In genomic region chr21:44331209-44331608, GRCh38 we compare ENCODE assay signal across 26 cellular contexts. TPM values are rescaled to one million over a fixed set of nuclear protein-coding genes. Genes with fewer than 3 reads are reported as not detected.
DNase-seq lines count a peak whose midpoint lies in the region; ATAC-seq, FAIRE-seq and TF ChIP-seq lines count a peak whose summit lies in the region.
"Had no signal": no experiment of that assay in that cellular context is flagged by ENCODE, and none has a peak within 500 bp of the region (broad histone marks: within the 10 kb centered on the region; RNA-seq: fewer than 3 reads in every experiment).

No MANE protein-coding gene starts in this region.

- H3K9me3 ChIP-seq in BLaER1: no peaks in the 10 kb centered on the region
- no peaks in the 10 kb centered on the region for H3K9me3 ChIP-seq in GM12878 (replicated peaks; ENCODE audit: control insufficient read depth, insufficient read depth, low read length)
- H3K9me3 ChIP-seq in HepG2 (ENCODE audit: low read length): no peaks in the 10 kb centered on the region
- no peaks in the 10 kb centered on the region for H3K9me3 ChIP-seq in gastrocnemius medialis
- H3K9me3 ChIP-seq: SK-N-SH had no signal

- H3K4me1 Mint-ChIP-seq in T-cell: no peaks in the 10 kb centered on the region
- H3K4me1 Mint-ChIP-seq: B cell had no signal

- H3K27me3 Mint-ChIP-seq in T-cell: no peaks in the 10 kb centered on the region
- H3K27me3 Mint-ChIP-seq: B cell had no signal

- RAD21 ChIA-PET in GM12878 (lab: Charles Lee; ENCODE audit: unreplicated experiment): no interaction called here

- H3K79me2 ChIP-seq in GM12878 (ENCODE audit: control insufficient read depth, insufficient read depth, low read length) (no peaks in the 10 kb centered on the region), HepG2 (ENCODE audit: insufficient read depth, low read length) (no peaks in the 10 kb centered on the region)

- H3K4me3 Mint-ChIP-seq in T-cell: no peak overlapping the region
- H3K4me3 Mint-ChIP-seq: B cell had no signal

- CTCF ChIA-PET in GM12878 (lab: Yijun Ruan, JAX) (no interaction called here), HepG2 (lab: Yijun Ruan, JAX; ENCODE audit: low intra/inter-chr PET ratio, low total read pairs) (no interaction called here), T-cell (lab: Charles Lee) (no interaction called here)

- no peaks in the 10 kb centered on the region for H3K9me3 Mint-ChIP-seq in T-cell

- no peak overlapping the region for H2AFZ ChIP-seq in GM12878 (ENCODE audit: control insufficient read depth, low read depth, low read length)
- H2AFZ ChIP-seq in HepG2 (ENCODE audit: low read length): no peak overlapping the region

- H3K4me2 ChIP-seq in BLaER1: peak overlapping the region; percentile 91; the same call in 1 of the 2 replicates
- H3K4me2 ChIP-seq in GM12878 (ENCODE audit: control insufficient read depth, insufficient read depth): no peak overlapping the region
- no peak overlapping the region for H3K4me2 ChIP-seq in HepG2 (ENCODE audit: low read depth, low read length)
- H3K4me2 ChIP-seq: SK-N-SH had no signal

- no TSS peak for BruUV-seq in GM12878 (replicated peaks; lab: Mats Ljungman, UMichigan)
- no TSS peak for BruUV-seq in HepG2 (replicated peaks; lab: Mats Ljungman, UMichigan)

- POLR2A ChIA-PET in GM12878 (lab: Charles Lee): interaction anchor here (0.5 kb wide), 1 partner anchor 173 kb away, joined by 3 read pairs; no protein-coding TSS in a partner anchor
- POLR2A ChIA-PET in HepG2 (lab: Yijun Ruan, JAX): no interaction called here
- POLR2A ChIA-PET in T-cell (lab: Charles Lee): no interaction called here

- H3K9ac ChIP-seq in BLaER1 (no peak overlapping the region), GM12878 (ENCODE audit: control insufficient read depth, insufficient read depth, low read length) (no peak overlapping the region), HepG2 (ENCODE audit: insufficient read depth, low read depth, low read length) (no peak overlapping the region)
- H3K9ac ChIP-seq: SK-N-SH had no signal

- ATAC-seq in GM12878: no peak
- ATAC-seq in HepG2: no peak; the same call in 2 of the 3 replicates
- no peak for ATAC-seq in T-cell (replicated peaks in 1 of 4)
- ATAC-seq in gastrocnemius medialis: no peak
- ATAC-seq: HCT116, PC-3 had no signal

- 0 out of 2 replicates have a peak overlapping the region, but pooled peaks have one; percentile 35 for H3K27ac ChIP-seq in BLaER1
- H3K27ac ChIP-seq in GM12878 (ENCODE audit: control insufficient read depth, insufficient read depth): no peak overlapping the region
- no peak overlapping the region for H3K27ac ChIP-seq in HepG2 (ENCODE audit: extremely low read length, insufficient read depth, low read length)
- no peak overlapping the region for H3K27ac ChIP-seq in gastrocnemius medialis
- H3K27ac ChIP-seq: 22Rv1, HL-60 had no signal

- TF ChIP-seq RAD21 in GM12878 (IDR thresholded peaks at IDR 0.05; ENCODE audit: insufficient read depth, low read depth, low read length) (no peak), HepG2 (CRISPR knock-in tag; IDR thresholded peaks at IDR 0.05) (no peak)

- DNase-seq in DMS 273 (lab: John Stamatoyannopoulos, UW; ENCODE audit: unreplicated experiment): peak; percentile 47
- DNase-seq in DMS 273 treated with DMSO at 0.1 percent for 48 hours (lab: John Stamatoyannopoulos, UW): no peak
- DNase-seq in GM12878 (ENCODE audit: low read depth, low spot score): no peak
- no peak for DNase-seq in HepG2 (ENCODE audit: low spot score)
- no peak for DNase-seq in T-cell
- DNase-seq in gastrocnemius medialis: no peak
- no peak for DNase-seq in posterior cingulate gyrus
- DNase-seq: KBM-7; MV-4-11; NCI-H1105; NCI-H146; NCI-H2029; NCI-H526; NK-92 treated with Interleukin-12 subunit alpha and Interleukin-12 subunit beta, amount 100 ng/mL, for 24 hours; PC-3; SK-N-SH had no signal

- intact Hi-C loops in GM12878 (cut with micrococcal nuclease; ENCODE audit: unreplicated experiment): no loop called here
- intact Hi-C loops in HepG2 (cut with micrococcal nuclease; ENCODE audit: unreplicated experiment): no loop called here
- intact Hi-C loops in gastrocnemius medialis (cut with DNase I; ENCODE audit: low total_unique reads): loop anchor here (10.0 kb wide), 2 partner anchors 804 to 1994 kb away; partner anchors contain the start of genes C21orf58 and PCNT
- intact Hi-C loops in posterior cingulate gyrus (cut with DNase I): no loop called here

- in situ Hi-C loops in GM12878 (cut with MboI) (no loop called here), HepG2 (cut with HindIII; ENCODE audit: extremely low pct_ligation_motif_present, low pct_unique_long_range_greater_than_20kb) (no loop called here), gastrocnemius medialis (cut with MboI; ENCODE audit: low sequenced_read_pairs in 4 of 4) (loop anchor here in 1 of 4 donors (25.0 kb wide), 1 partner anchor 456 kb away; no protein-coding TSS in a partner anchor)

- H3K36me3 Mint-ChIP-seq in T-cell: peaks cover 4% of the 10 kb centered on the region

- 92% methylated on average over 16 of the region's 16 CpGs for WGBS in GM12878 (ENCODE audit: insufficient coverage, insufficient replicate concordance, low lambda C conversion rate, missing lambda C conversion rate)
- WGBS in HepG2 (ENCODE audit: low lambda C conversion rate): 100% methylated on average over 2 of the region's 16 CpGs

- H3K4me3 ChIP-seq in BLaER1 (no peak overlapping the region), GM12878 (no peak overlapping the region), HepG2 (replicated peaks in 1 of 3; ENCODE audit: insufficient read depth in 1 of 3, low read depth in 2 of 3, low read length in 3 of 3) (no peak overlapping the region), gastrocnemius medialis (no peak overlapping the region)

- no peak for FAIRE-seq in GM12878 (lab: Jason Lieb, UNC)
- no peak for FAIRE-seq in HepG2 (lab: Jason Lieb, UNC)
- FAIRE-seq: G401.6 had no signal

- TF ChIP-seq POLR2A in GM12878 (IDR thresholded peaks at IDR 0.05; ENCODE audit: low read depth, low read length): peak; percentile 36; the same call in 1 of the 2 replicates
- TF ChIP-seq POLR2A in HepG2 (IDR thresholded peaks at IDR 0.05; ENCODE audit: insufficient read depth in 1 of 2, low read depth in 2 of 2, low read length in 2 of 2): no peak
- no peak for TF ChIP-seq POLR2A in gastrocnemius medialis (IDR thresholded peaks at IDR 0.05)

- no peaks in the 10 kb centered on the region for H3K27me3 ChIP-seq in BLaER1
- H3K27me3 ChIP-seq in GM12878 (replicated peaks in 1 of 2; ENCODE audit: control insufficient read depth in 2 of 2, insufficient read depth in 2 of 2, low read length in 1 of 2): no peaks in the 10 kb centered on the region
- H3K27me3 ChIP-seq in HepG2 (ENCODE audit: control insufficient read depth in 1 of 2, insufficient read depth in 2 of 2, low read length in 2 of 2): no peaks in the 10 kb centered on the region
- H3K27me3 ChIP-seq in gastrocnemius medialis: no peaks in the 10 kb centered on the region

- TF ChIP-seq CTCF in GM12878 (IDR thresholded peaks at IDR 0.05 in 2 of 3, conservative IDR thresholded peaks at IDR 0.05 in 1 of 3; ENCODE audit: control insufficient read depth in 2 of 3, extremely low read depth in 1 of 3, insufficient read depth in 1 of 3, low read depth in 3 of 3, low read length in 3 of 3): no peak
- no peak for TF ChIP-seq CTCF in HepG2 (CRISPR knock-in tag; IDR thresholded peaks at IDR 0.05)
- TF ChIP-seq CTCF in gastrocnemius medialis (IDR thresholded peaks at IDR 0.05 in 4 of 5, conservative IDR thresholded peaks at IDR 0.05 in 1 of 5): no peak

- TF ChIP-seq EP300 in GM12878 (IDR thresholded peaks at IDR 0.05; ENCODE audit: borderline replicate concordance in 1 of 2, control insufficient read depth in 1 of 2, low read depth in 2 of 2, low read length in 2 of 2): no peak
- no peak for TF ChIP-seq EP300 in HepG2 (IDR thresholded peaks at IDR 0.05; ENCODE audit: low read depth in 2 of 2, low read length in 2 of 2)
- TF ChIP-seq EP300 in HepG2 (CRISPR knock-in tag; IDR thresholded peaks at IDR 0.05; ENCODE audit: borderline replicate concordance): no peak

- H3K4me1 ChIP-seq in BLaER1 (peaks cover 91% of the 10 kb centered on the region), GM12878 (ENCODE audit: control insufficient read depth, insufficient read depth, low read length) (no peaks in the 10 kb centered on the region), HepG2 (ENCODE audit: insufficient read depth, low read length) (no peaks in the 10 kb centered on the region), gastrocnemius medialis (no peaks in the 10 kb centered on the region)

- H4K20me1 ChIP-seq in BLaER1: peaks cover 88% of the 10 kb centered on the region
- H4K20me1 ChIP-seq in GM12878 (ENCODE audit: control insufficient read depth, insufficient read depth): no peaks in the 10 kb centered on the region
- H4K20me1 ChIP-seq in HepG2 (ENCODE audit: insufficient read depth, low read length): no peaks in the 10 kb centered on the region

- SMC1A ChIA-PET in GM12878 (lab: Charles Lee; ENCODE audit: uncharacterized antibody, unreplicated experiment): no interaction called here

- H3K27ac Mint-ChIP-seq in T-cell: no peak overlapping the region

- peaks cover 47% of the 10 kb centered on the region for H3K36me3 ChIP-seq in BLaER1
- H3K36me3 ChIP-seq in GM12878 (ENCODE audit: control insufficient read depth in 2 of 2, insufficient read depth in 2 of 2, low read length in 1 of 2): peaks cover 0 to 3% of the 10 kb centered on the region in 2 experiments; a peak in 3 of 4 replicates
- peaks cover 7 to 13% of the 10 kb centered on the region in 2 experiments; a peak in 3 of 5 replicates for H3K36me3 ChIP-seq in HepG2 (replicated peaks in 1 of 2; ENCODE audit: control insufficient read depth in 1 of 2, insufficient read depth in 2 of 2, low read length in 2 of 2)
- peaks cover 0 to under 1% of the 10 kb centered on the region in 2 donors for H3K36me3 ChIP-seq in gastrocnemius medialis

RNA-seq across cellular contexts. Expression of gene CFAP410, which starts 8.0 kb away (rescaled TPM):
- 19.8 and 23.7 TPM in 2 replicates for total RNA-seq in GM12878 (2013; cell fraction: nucleolus; rRNA removed)
- total RNA-seq in GM12878 (2014; rRNA removed) (16.8 and 24.6 TPM in 2 replicates), GM12878 (2014; rRNA removed; fragmentation: Illumina TruSeq; extraction: Trizol) (2.6 and 2.8 TPM in 2 replicates), GM12878 (2021) (20.3 and 23.6 TPM in 2 replicates), HepG2 (2016; rRNA removed; fragmentation: Illumina TruSeq; extraction: Trizol) (13.1 and 20.1 TPM in 2 replicates), T-cell (10 to 100 TPM; 58.8 to 72.1 (median 60.8) TPM), gastrocnemius medialis (10 to 100 TPM; 10.6 to 23.0 (median 20.0) TPM)
- polyA plus RNA-seq in GM12878 (2011; ENCODE audit: low read depth): 4.9 TPM
- polyA plus RNA-seq in GM12878 (2011; rRNA removed) (2.8 and 5.2 TPM in 2 replicates), GM12878 (2014; fragmentation: Illumina TruSeq; extraction: Trizol) (0.52 and 1.3 TPM in 2 replicates), GM12878 (2014; fragmentation: Nextera tagmentation; extraction: Ambion mirVana) (1 to 10 TPM in 1 of 2 experiments, under 1 TPM in 1; 0.14 to 2.1 TPM), GM12878 (2014; rRNA removed) (24.8 and 27.1 TPM in 2 replicates), GM12878 (2016; fragmentation: Nextera tagmentation; extraction: Ambion mirVana) (10 to 100 TPM; 17.5 to 20.9 TPM), HepG2 (2011; rRNA removed) (8.0 and 13.1 TPM in 2 replicates)
- polyA plus RNA-seq in GM12878 (2011; cell fraction: cytosol; rRNA removed): 8.2 and 16.1 TPM in 2 replicates
- 87.0 and 101 TPM in 2 replicates for polyA plus RNA-seq in GM12878 (2011; cell fraction: nucleus; rRNA removed)
- polyA plus RNA-seq in GM12878 (2012): 21.9 and 22.9 TPM in 2 replicates
- 1.4 and 5.8 TPM in 2 replicates for polyA minus RNA-seq in GM12878 (2011; rRNA and poly(A)+ RNA removed)
- 1.8 and 2.8 TPM in 2 replicates for polyA minus RNA-seq in GM12878 (2011; cell fraction: cytosol; rRNA and poly(A)+ RNA removed)
- polyA minus RNA-seq in GM12878 (2011; cell fraction: nucleus; rRNA and poly(A)+ RNA removed): 7.5 and 11.9 TPM in 2 replicates
- 16.2 and 18.7 TPM in 2 replicates for total RNA-seq in HepG2 (2016; cell fraction: cytosol; rRNA removed; fragmentation: Illumina TruSeq; extraction: Trizol; ENCODE audit: low read depth)
- total RNA-seq in HepG2 (2016; cell fraction: insoluble cytoplasmic fraction; rRNA removed; fragmentation: Illumina TruSeq; extraction: Trizol): 11.7 and 23.2 TPM in 2 replicates
- total RNA-seq in HepG2 (2016; cell fraction: membrane; rRNA removed; fragmentation: Illumina TruSeq; extraction: Trizol): 22.7 and 31.0 TPM in 2 replicates
- total RNA-seq in HepG2 (2016; cell fraction: nucleus; rRNA removed; fragmentation: Illumina TruSeq; extraction: Trizol): 15.4 and 16.3 TPM in 2 replicates
- polyA plus RNA-seq in HepG2 (2011; cell fraction: cytosol; rRNA removed): 6.8 and 14.6 TPM in 2 replicates
- 84.7 and 108 TPM in 2 replicates for polyA plus RNA-seq in HepG2 (2011; cell fraction: nucleus; rRNA removed)
- polyA plus RNA-seq in HepG2 (2012): 7.4 and 9.9 TPM in 2 replicates
- polyA plus RNA-seq in HepG2 (2016; cell fraction: cytosol; fragmentation: Illumina TruSeq; extraction: Trizol; ENCODE audit: low read depth): 17.7 and 23.4 TPM in 2 replicates
- 12.0 and 13.3 TPM in 2 replicates for polyA plus RNA-seq in HepG2 (2016; cell fraction: insoluble cytoplasmic fraction; fragmentation: Illumina TruSeq; extraction: Trizol; ENCODE audit: low read depth)
- 19.5 and 21.9 TPM in 2 replicates for polyA plus RNA-seq in HepG2 (2016; cell fraction: membrane; fragmentation: Illumina TruSeq; extraction: Trizol; ENCODE audit: low read depth)
- polyA plus RNA-seq in HepG2 (2016; cell fraction: nucleus; fragmentation: Illumina TruSeq; extraction: Trizol; ENCODE audit: insufficient read depth, low read depth): 26.7 and 31.2 TPM in 2 replicates
- 3.6 and 9.9 TPM in 2 replicates for polyA minus RNA-seq in HepG2 (2011; rRNA and poly(A)+ RNA removed; ENCODE audit: low replicate concordance)
- polyA minus RNA-seq in HepG2 (2011; cell fraction: cytosol; rRNA and poly(A)+ RNA removed): 3.6 and 4.5 TPM in 2 replicates
- 13.3 and 17.1 TPM in 2 replicates for polyA minus RNA-seq in HepG2 (2011; cell fraction: nucleus; rRNA and poly(A)+ RNA removed)

RNA-seq across cellular contexts. Expression of gene TRPM2, which starts 22.2 kb away (rescaled TPM):
- total RNA-seq in GM12878 (2013; cell fraction: nucleolus; rRNA removed): 0.42 and 0.61 TPM in 2 replicates
- 2.6 and 2.7 TPM in 2 replicates for total RNA-seq in GM12878 (2014; rRNA removed)
- 3.5 and 4.4 TPM in 2 replicates for total RNA-seq in GM12878 (2014; rRNA removed; fragmentation: Illumina TruSeq; extraction: Trizol)
- 9.1 and 9.9 TPM in 2 replicates for total RNA-seq in GM12878 (2021)
- polyA plus RNA-seq in GM12878 (2011; ENCODE audit: low read depth): 4.9 TPM
- 0.03 and 0.17 TPM in 2 replicates for polyA plus RNA-seq in GM12878 (2011; rRNA removed)
- polyA plus RNA-seq in GM12878 (2011; cell fraction: cytosol; rRNA removed): 0.03 TPM in 1 of 2 replicates, not detected in the other
- polyA plus RNA-seq in GM12878 (2011; cell fraction: nucleus; rRNA removed): 0.22 and 0.30 TPM in 2 replicates
- 5.5 and 6.1 TPM in 2 replicates for polyA plus RNA-seq in GM12878 (2012)
- 0.86 and 2.4 TPM in 2 replicates for polyA plus RNA-seq in GM12878 (2014; fragmentation: Illumina TruSeq; extraction: Trizol)
- under 1 TPM; 0.34 to 0.82 TPM for polyA plus RNA-seq in GM12878 (2014; fragmentation: Nextera tagmentation; extraction: Ambion mirVana)
- 4.1 and 4.8 TPM in 2 replicates for polyA plus RNA-seq in GM12878 (2014; rRNA removed)
- 1 to 10 TPM; 2.5 to 3.7 TPM for polyA plus RNA-seq in GM12878 (2016; fragmentation: Nextera tagmentation; extraction: Ambion mirVana)
- 0.05 TPM in 1 of 2 replicates, not detected in the other for polyA minus RNA-seq in GM12878 (2011; rRNA and poly(A)+ RNA removed)
- 4.4 TPM in 1 of 2 replicates, not detected in the other for polyA minus RNA-seq in GM12878 (2011; cell fraction: cytosol; rRNA and poly(A)+ RNA removed)
- under 0.01 and 0.38 TPM in 2 replicates for polyA minus RNA-seq in GM12878 (2011; cell fraction: nucleus; rRNA and poly(A)+ RNA removed)
- total RNA-seq in HepG2 (2016; rRNA removed; fragmentation: Illumina TruSeq; extraction: Trizol): 0.07 TPM in 1 of 2 replicates, not detected in the other
- not detected in 2 replicates for total RNA-seq in HepG2 (2016; cell fraction: cytosol; rRNA removed; fragmentation: Illumina TruSeq; extraction: Trizol; ENCODE audit: low read depth)
- 0.09 TPM in 1 of 2 replicates, not detected in the other for total RNA-seq in HepG2 (2016; cell fraction: insoluble cytoplasmic fraction; rRNA removed; fragmentation: Illumina TruSeq; extraction: Trizol)
- 0.14 TPM in 1 of 2 replicates, not detected in the other for total RNA-seq in HepG2 (2016; cell fraction: membrane; rRNA removed; fragmentation: Illumina TruSeq; extraction: Trizol)
- total RNA-seq in HepG2 (2016; cell fraction: nucleus; rRNA removed; fragmentation: Illumina TruSeq; extraction: Trizol): not detected in 2 replicates
- polyA plus RNA-seq in HepG2 (2011; rRNA removed): 0.09 and 0.20 TPM in 2 replicates
- 0.05 and 0.06 TPM in 2 replicates for polyA plus RNA-seq in HepG2 (2011; cell fraction: cytosol; rRNA removed)
- 0.37 and 0.55 TPM in 2 replicates for polyA plus RNA-seq in HepG2 (2011; cell fraction: nucleus; rRNA removed)
- 0.27 and 0.31 TPM in 2 replicates for polyA plus RNA-seq in HepG2 (2012)
- 0.08 TPM in 1 of 2 replicates, not detected in the other for polyA plus RNA-seq in HepG2 (2016; cell fraction: cytosol; fragmentation: Illumina TruSeq; extraction: Trizol; ENCODE audit: low read depth)
- 0.14 TPM in 1 of 2 replicates, not detected in the other for polyA plus RNA-seq in HepG2 (2016; cell fraction: insoluble cytoplasmic fraction; fragmentation: Illumina TruSeq; extraction: Trizol; ENCODE audit: low read depth)
- 0.18 TPM in 1 of 2 replicates, not detected in the other for polyA plus RNA-seq in HepG2 (2016; cell fraction: membrane; fragmentation: Illumina TruSeq; extraction: Trizol; ENCODE audit: low read depth)
- 0.11 and 0.37 TPM in 2 replicates for polyA plus RNA-seq in HepG2 (2016; cell fraction: nucleus; fragmentation: Illumina TruSeq; extraction: Trizol; ENCODE audit: insufficient read depth, low read depth)
- 0.02 and 11.4 TPM in 2 replicates for polyA minus RNA-seq in HepG2 (2011; rRNA and poly(A)+ RNA removed; ENCODE audit: low replicate concordance)
- polyA minus RNA-seq in HepG2 (2011; cell fraction: cytosol; rRNA and poly(A)+ RNA removed): 0.70 TPM in 1 of 2 replicates, not detected in the other
- 0.26 and 0.50 TPM in 2 replicates for polyA minus RNA-seq in HepG2 (2011; cell fraction: nucleus; rRNA and poly(A)+ RNA removed)
- total RNA-seq in T-cell: 1 to 10 TPM; 1.2 to 8.6 (median 3.6) TPM
- total RNA-seq in gastrocnemius medialis: under 1 TPM; 0.15 to 0.52 (median 0.44) TPM
- total RNA-seq: LHCN-M2 had no signal
- polyA plus RNA-seq: SK-N-SH had no signal

RNA-seq across cellular contexts. Expression of gene PFKL, which starts 31.4 kb away (rescaled TPM):
- 144 and 180 TPM in 2 replicates for total RNA-seq in GM12878 (2013; cell fraction: nucleolus; rRNA removed)
- total RNA-seq in GM12878 (2014; rRNA removed): 127 and 146 TPM in 2 replicates
- total RNA-seq in GM12878 (2014; rRNA removed; fragmentation: Illumina TruSeq; extraction: Trizol): 52.6 and 56.1 TPM in 2 replicates
- total RNA-seq in GM12878 (2021): 192 and 194 TPM in 2 replicates
- 60.4 TPM for polyA plus RNA-seq in GM12878 (2011; ENCODE audit: low read depth)
- polyA plus RNA-seq in GM12878 (2011; rRNA removed): 43.3 and 94.2 TPM in 2 replicates
- polyA plus RNA-seq in GM12878 (2011; cell fraction: cytosol; rRNA removed): 130 and 162 TPM in 2 replicates
- 550 and 578 TPM in 2 replicates for polyA plus RNA-seq in GM12878 (2011; cell fraction: nucleus; rRNA removed)
- polyA plus RNA-seq in GM12878 (2012): 148 and 190 TPM in 2 replicates
- polyA plus RNA-seq in GM12878 (2014; fragmentation: Illumina TruSeq; extraction: Trizol): 7.8 and 45.7 TPM in 2 replicates
- polyA plus RNA-seq in GM12878 (2014; fragmentation: Nextera tagmentation; extraction: Ambion mirVana): 10 to 100 TPM in 1 of 2 experiments, 1 to 10 TPM in 1; 1.2 to 11.2 TPM
- 130 and 154 TPM in 2 replicates for polyA plus RNA-seq in GM12878 (2014; rRNA removed)
- polyA plus RNA-seq in GM12878 (2016; fragmentation: Nextera tagmentation; extraction: Ambion mirVana): 100 to 1,000 TPM; 184 to 191 TPM
- polyA minus RNA-seq in GM12878 (2011; rRNA and poly(A)+ RNA removed): 76.6 and 156 TPM in 2 replicates
- 59.1 and 73.4 TPM in 2 replicates for polyA minus RNA-seq in GM12878 (2011; cell fraction: cytosol; rRNA and poly(A)+ RNA removed)
- 62.3 and 85.3 TPM in 2 replicates for polyA minus RNA-seq in GM12878 (2011; cell fraction: nucleus; rRNA and poly(A)+ RNA removed)
- total RNA-seq in HepG2 (2016; rRNA removed; fragmentation: Illumina TruSeq; extraction: Trizol): 87.6 and 106 TPM in 2 replicates
- 13.9 and 14.6 TPM in 2 replicates for total RNA-seq in HepG2 (2016; cell fraction: cytosol; rRNA removed; fragmentation: Illumina TruSeq; extraction: Trizol; ENCODE audit: low read depth)
- total RNA-seq in HepG2 (2016; cell fraction: insoluble cytoplasmic fraction; rRNA removed; fragmentation: Illumina TruSeq; extraction: Trizol): 76.5 and 112 TPM in 2 replicates
- 27.9 TPM in 2 replicates for total RNA-seq in HepG2 (2016; cell fraction: membrane; rRNA removed; fragmentation: Illumina TruSeq; extraction: Trizol)
- total RNA-seq in HepG2 (2016; cell fraction: nucleus; rRNA removed; fragmentation: Illumina TruSeq; extraction: Trizol): 51.1 and 56.0 TPM in 2 replicates
- polyA plus RNA-seq in HepG2 (2011; rRNA removed): 92.8 and 113 TPM in 2 replicates
- 71.8 and 109 TPM in 2 replicates for polyA plus RNA-seq in HepG2 (2011; cell fraction: cytosol; rRNA removed)
- polyA plus RNA-seq in HepG2 (2011; cell fraction: nucleus; rRNA removed): 444 and 640 TPM in 2 replicates
- 83.1 and 108 TPM in 2 replicates for polyA plus RNA-seq in HepG2 (2012)
- 10.0 and 11.5 TPM in 2 replicates for polyA plus RNA-seq in HepG2 (2016; cell fraction: cytosol; fragmentation: Illumina TruSeq; extraction: Trizol; ENCODE audit: low read depth)
- polyA plus RNA-seq in HepG2 (2016; cell fraction: insoluble cytoplasmic fraction; fragmentation: Illumina TruSeq; extraction: Trizol; ENCODE audit: low read depth): 69.5 and 87.4 TPM in 2 replicates
- 16.7 and 19.2 TPM in 2 replicates for polyA plus RNA-seq in HepG2 (2016; cell fraction: membrane; fragmentation: Illumina TruSeq; extraction: Trizol; ENCODE audit: low read depth)
- polyA plus RNA-seq in HepG2 (2016; cell fraction: nucleus; fragmentation: Illumina TruSeq; extraction: Trizol; ENCODE audit: insufficient read depth, low read depth): 107 and 115 TPM in 2 replicates
- 90.7 and 203 TPM in 2 replicates for polyA minus RNA-seq in HepG2 (2011; rRNA and poly(A)+ RNA removed; ENCODE audit: low replicate concordance)
- polyA minus RNA-seq in HepG2 (2011; cell fraction: cytosol; rRNA and poly(A)+ RNA removed): 72.1 and 83.6 TPM in 2 replicates
- polyA minus RNA-seq in HepG2 (2011; cell fraction: nucleus; rRNA and poly(A)+ RNA removed): 51.9 and 52.8 TPM in 2 replicates
- total RNA-seq in T-cell: 100 to 1,000 TPM; 125 to 200 (median 162) TPM
- 10 to 100 TPM; 11.9 to 20.6 (median 16.8) TPM for total RNA-seq in gastrocnemius medialis

RNA-seq across cellular contexts. Expression of gene AIRE, which starts 45.5 kb away (rescaled TPM):
- 0.81 and 0.83 TPM in 2 replicates for total RNA-seq in GM12878 (2013; cell fraction: nucleolus; rRNA removed)
- total RNA-seq in GM12878 (2014; rRNA removed) (not detected in 2 replicates), GM12878 (2014; rRNA removed; fragmentation: Illumina TruSeq; extraction: Trizol) (not detected in 2 replicates), GM12878 (2021) (0.10 TPM in 1 of 2 replicates, not detected in the other), HepG2 (2016; rRNA removed; fragmentation: Illumina TruSeq; extraction: Trizol) (not detected in 2 replicates), T-cell (1 to 10 TPM in 1 of 5 donors, under 1 TPM in 3, not detected in 1; 0.10 to 1.2 (median 0.47) TPM), gastrocnemius medialis (not detected)
- polyA plus RNA-seq in GM12878 (2011; ENCODE audit: low read depth): not detected
- polyA plus RNA-seq in GM12878 (2011; rRNA removed) (0.03 and 0.05 TPM in 2 replicates), GM12878 (2014; fragmentation: Illumina TruSeq; extraction: Trizol) (not detected in 2 replicates), GM12878 (2014; fragmentation: Nextera tagmentation; extraction: Ambion mirVana) (not detected), GM12878 (2014; rRNA removed) (not detected in 2 replicates), GM12878 (2016; fragmentation: Nextera tagmentation; extraction: Ambion mirVana) (not detected), HepG2 (2011; rRNA removed) (not detected in 2 replicates)
- polyA plus RNA-seq in GM12878 (2011; cell fraction: cytosol; rRNA removed): 0.04 and 0.08 TPM in 2 replicates
- polyA plus RNA-seq in GM12878 (2011; cell fraction: nucleus; rRNA removed): 0.61 and 1.2 TPM in 2 replicates
- 0.04 TPM in 1 of 2 replicates, not detected in the other for polyA plus RNA-seq in GM12878 (2012)
- 0.10 and 0.15 TPM in 2 replicates for polyA minus RNA-seq in GM12878 (2011; rRNA and poly(A)+ RNA removed)
- not detected in 2 replicates for polyA minus RNA-seq in GM12878 (2011; cell fraction: cytosol; rRNA and poly(A)+ RNA removed)
- polyA minus RNA-seq in GM12878 (2011; cell fraction: nucleus; rRNA and poly(A)+ RNA removed): 0.10 and 0.12 TPM in 2 replicates
- not detected in 2 replicates for total RNA-seq in HepG2 (2016; cell fraction: cytosol; rRNA removed; fragmentation: Illumina TruSeq; extraction: Trizol; ENCODE audit: low read depth)
- not detected in 2 replicates for total RNA-seq in HepG2 (2016; cell fraction: insoluble cytoplasmic fraction; rRNA removed; fragmentation: Illumina TruSeq; extraction: Trizol)
- not detected in 2 replicates for total RNA-seq in HepG2 (2016; cell fraction: membrane; rRNA removed; fragmentation: Illumina TruSeq; extraction: Trizol)
- total RNA-seq in HepG2 (2016; cell fraction: nucleus; rRNA removed; fragmentation: Illumina TruSeq; extraction: Trizol): not detected in 2 replicates
- polyA plus RNA-seq in HepG2 (2011; cell fraction: cytosol; rRNA removed): not detected in 2 replicates
- not detected in 2 replicates for polyA plus RNA-seq in HepG2 (2011; cell fraction: nucleus; rRNA removed)
- not detected in 2 replicates for polyA plus RNA-seq in HepG2 (2012)
- polyA plus RNA-seq in HepG2 (2016; cell fraction: cytosol; fragmentation: Illumina TruSeq; extraction: Trizol; ENCODE audit: low read depth): not detected in 2 replicates
- polyA plus RNA-seq in HepG2 (2016; cell fraction: insoluble cytoplasmic fraction; fragmentation: Illumina TruSeq; extraction: Trizol; ENCODE audit: low read depth): not detected in 2 replicates
- polyA plus RNA-seq in HepG2 (2016; cell fraction: membrane; fragmentation: Illumina TruSeq; extraction: Trizol; ENCODE audit: low read depth): not detected in 2 replicates
- polyA plus RNA-seq in HepG2 (2016; cell fraction: nucleus; fragmentation: Illumina TruSeq; extraction: Trizol; ENCODE audit: insufficient read depth, low read depth): not detected in 2 replicates
- 0.07 TPM in 1 of 2 replicates, not detected in the other for polyA minus RNA-seq in HepG2 (2011; rRNA and poly(A)+ RNA removed; ENCODE audit: low replicate concordance)
- polyA minus RNA-seq in HepG2 (2011; cell fraction: cytosol; rRNA and poly(A)+ RNA removed): not detected in 2 replicates
- not detected in 2 replicates for polyA minus RNA-seq in HepG2 (2011; cell fraction: nucleus; rRNA and poly(A)+ RNA removed)
- total RNA-seq: B cell, Daoy, H4, LHCN-M2, MCF 10A, PC-3 had no signal
- polyA plus RNA-seq: SK-N-SH had no signal
